29 cellular contexts compared by ENCODE assay signal in the genomic region with DNA sequence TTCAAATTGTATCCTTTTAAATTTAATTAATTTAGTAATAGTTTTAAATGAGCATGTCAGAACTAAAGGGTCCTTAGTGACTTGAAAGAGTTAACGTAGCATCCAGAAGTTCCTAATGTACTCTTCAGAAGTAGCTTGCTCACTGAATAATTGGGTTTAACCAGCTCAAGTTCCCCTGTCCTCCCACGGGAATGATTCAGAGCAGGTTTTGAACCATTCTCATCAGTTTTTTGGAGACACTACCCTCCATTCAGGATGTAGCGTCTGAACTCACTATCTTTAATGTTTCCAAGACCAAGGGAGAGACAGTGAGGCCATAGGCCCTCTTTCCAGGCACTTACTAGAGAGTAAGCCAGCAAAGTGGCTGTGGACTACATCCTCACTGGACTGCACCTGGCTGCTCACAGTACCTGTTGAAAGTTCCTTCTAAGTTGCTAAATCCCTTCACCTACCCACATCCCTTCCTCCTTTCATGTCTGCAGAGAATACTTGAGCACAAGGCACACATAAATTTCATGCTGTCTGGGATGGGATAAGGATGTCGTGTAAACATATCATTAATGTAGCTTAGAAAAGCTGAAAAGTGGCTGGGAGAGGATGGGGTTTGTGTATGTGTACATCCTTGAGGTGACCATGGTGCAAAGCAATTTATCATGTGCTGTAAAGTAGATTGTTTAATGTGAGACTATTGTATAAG.
DNase-seq lines count a peak whose midpoint lies in the region; ATAC-seq and FAIRE-seq lines count a peak whose summit lies in the region.
"Had no signal": no experiment of that assay in that cellular context is flagged by ENCODE, and none has a peak within 500 bp of the region (broad histone marks: within the 10 kb centered on the region; RNA-seq: fewer than 3 reads in every experiment).

No MANE protein-coding gene starts in this region.

- no peak overlapping the region for H3K4me3 Mint-ChIP-seq in activated T-helper 17 cell treated with anti-CD3 and anti-CD28 coated beads, Interleukin-2, amount 50 U/mL, for 72 hours
- H3K4me3 Mint-ChIP-seq: mesothelial cell of epicardium; stimulated activated naive CD8-positive, alpha-beta T cell treated with anti-CD3 and anti-CD28 coated beads, Interleukin-15, Interleukin-2, amounts not matched to agents 100 ng/mL and 50 ng/mL, for 24 hours; T-helper 2 cell treated with Interferon-gamma antibody and Interleukin-4, amounts not matched to agents 5 μg/mL and 100 μg/mL, for 36 hours had no signal

- DNase-seq in NCI-H82 (lab: John Stamatoyannopoulos, UW): peak; percentile 6
- DNase-seq in NCI-H82 treated with DMSO at 0.1 percent for 48 hours (lab: John Stamatoyannopoulos, UW; ENCODE audit: unreplicated experiment): no peak
- peak; percentile 21 for DNase-seq in stimulated activated CD4-positive, alpha-beta T cell treated with anti-CD3 and anti-CD28 coated beads, Interleukin-4, amount 100 ng/mL, for 24 hours
- DNase-seq in stimulated activated CD4-positive, alpha-beta T cell treated with anti-CD3 and anti-CD28 coated beads, Interleukin-4, amount 100 ng/mL, for 4 hours: no peak
- DNase-seq in activated gamma-delta T cell (lab: John Stamatoyannopoulos, UW): no peak
- DNase-seq in small intestine: no peak
- DNase-seq: activated CD8-positive, alpha-beta memory T cell treated with anti-CD3 and anti-CD28 coated beads for 24 hours; activated naive CD4-positive, alpha-beta T cell treated with Interleukin-2 at 50 U/mL for 16 hours; body of pancreas; cerebellar nuclear complex; dermis blood vessel endothelial cell; islet precursor cell; NCI-H1048; NCI-H2171 treated with DMSO at 0.1 percent for 48 hours; NCI-H526; SIG-M5 had no signal

- FAIRE-seq in small intestine (lab: Jason Lieb, UNC): no peak
- FAIRE-seq: A204.1, D721Med, HTR-8/SVneo had no signal

- H3K27ac ChIP-seq in small intestine (ENCODE audit: low read depth in 1 of 2, low read length in 1 of 2): no peak overlapping the region
- H3K27ac ChIP-seq: body of pancreas, esophagus muscularis mucosa, foreskin keratinocyte, thoracic aorta had no signal

- 87 to 92% (median 90%) methylated on average over 4 of the region's 4 CpGs for WGBS in small intestine, 3 donors

- no peaks in the 10 kb centered on the region for H3K9me3 ChIP-seq in small intestine (ENCODE audit: control insufficient read depth, low read depth)
- H3K9me3 ChIP-seq: body of pancreas, esophagus muscularis mucosa, thoracic aorta had no signal

- H3K27me3 Mint-ChIP-seq in activated T-helper 17 cell treated with anti-CD3 and anti-CD28 coated beads, Interleukin-2, amount 50 U/mL, for 72 hours: no peaks in the 10 kb centered on the region
- H3K27me3 Mint-ChIP-seq: CD4-positive, alpha-beta memory T cell; naive thymus-derived CD4-positive, alpha-beta T cell; stimulated activated naive CD8-positive, alpha-beta T cell treated with anti-CD3 and anti-CD28 coated beads, Interleukin-15, Interleukin-2, amounts not matched to agents 100 ng/mL and 50 ng/mL, for 24 hours had no signal

- H3K4me3 ChIP-seq in small intestine (ENCODE audit: low read depth in 1 of 2, low read length in 2 of 2): no peak overlapping the region
- H3K4me3 ChIP-seq: body of pancreas, esophagus muscularis mucosa, thoracic aorta had no signal

- no peaks in the 10 kb centered on the region for H3K36me3 ChIP-seq in small intestine (ENCODE audit: control insufficient read depth in 2 of 2, insufficient read depth in 2 of 2, low read length in 2 of 2)
- H3K36me3 ChIP-seq: esophagus muscularis mucosa, thoracic aorta had no signal

- H3K4me1 ChIP-seq in small intestine (ENCODE audit: control insufficient read depth in 2 of 2, insufficient read depth in 1 of 2, low read depth in 1 of 2, low read length in 1 of 2): peaks cover 0 to 2% of the 10 kb centered on the region in 2 donors

- no peaks in the 10 kb centered on the region for H3K9me3 Mint-ChIP-seq in activated T-helper 17 cell treated with anti-CD3 and anti-CD28 coated beads, Interleukin-2, amount 50 U/mL, for 72 hours
- H3K9me3 Mint-ChIP-seq: CD4-positive, alpha-beta memory T cell; mesothelial cell of epicardium; stimulated activated naive CD8-positive, alpha-beta T cell treated with anti-CD3 and anti-CD28 coated beads, Interleukin-15, Interleukin-2, amounts not matched to agents 100 ng/mL and 50 ng/mL, for 24 hours; T-helper 2 cell treated with Interferon-gamma antibody and Interleukin-4, amounts not matched to agents 5 μg/mL and 100 μg/mL, for 36 hours had no signal

- H3K36me3 Mint-ChIP-seq in activated T-helper 17 cell treated with anti-CD3 and anti-CD28 coated beads, Interleukin-2, amount 50 U/mL, for 72 hours (ENCODE audit: low read depth): peaks cover 10% of the 10 kb centered on the region
- H3K36me3 Mint-ChIP-seq: mesothelial cell of epicardium had no signal

- no peaks in the 10 kb centered on the region for H3K27me3 ChIP-seq in small intestine (ENCODE audit: control insufficient read depth in 2 of 2, insufficient read depth in 2 of 2, low read length in 2 of 2)
- H3K27me3 ChIP-seq: body of pancreas, esophagus muscularis mucosa, foreskin keratinocyte had no signal

- ATAC-seq in activated T-helper 17 cell treated with anti-CD3 and anti-CD28 coated beads, Interleukin-2, amount 50 U/mL, for 72 hours (replicated peaks): peak; percentile 34
- no peak for ATAC-seq in HG02610 (IDR thresholded peaks at IDR 0.05; ENCODE audit: unreplicated experiment)
- ATAC-seq: body of pancreas; naive thymus-derived CD4-positive, alpha-beta T cell had no signal

- peaks cover 34% of the 10 kb centered on the region for H3K4me1 Mint-ChIP-seq in activated T-helper 17 cell treated with anti-CD3 and anti-CD28 coated beads, Interleukin-2, amount 50 U/mL, for 72 hours

- no peak overlapping the region for H3K27ac Mint-ChIP-seq in activated T-helper 17 cell treated with anti-CD3 and anti-CD28 coated beads, Interleukin-2, amount 50 U/mL, for 72 hours
- H3K27ac Mint-ChIP-seq: mesothelial cell of epicardium; stimulated activated naive CD8-positive, alpha-beta T cell treated with anti-CD3 and anti-CD28 coated beads, Interleukin-15, Interleukin-2, amounts not matched to agents 100 ng/mL and 50 ng/mL, for 24 hours; T-helper 2 cell treated with Interferon-gamma antibody and Interleukin-4, amounts not matched to agents 5 μg/mL and 100 μg/mL, for 36 hours had no signal

Comparison
In these comparisons a context has a peak if more than half of its experiments do, and no peak if none do; other contexts are left out.
1. DNase-seq: peak in NCI-H82 (single experiment) and stimulated activated CD4-positive, alpha-beta T cell treated with anti-CD3 and anti-CD28 coated beads, Interleukin-4, amount 100 ng/mL, for 24 hours (single experiment); none in NCI-H82 treated with DMSO at 0.1 percent for 48 hours (single experiment), stimulated activated CD4-positive, alpha-beta T cell treated with anti-CD3 and anti-CD28 coated beads, Interleukin-4, amount 100 ng/mL, for 4 hours (0 of 2), activated gamma-delta T cell (single experiment) and small intestine (single experiment).